In genomic region chr1:12713651-12714050, GRCh38 we compare ENCODE assay signal across 9 cellular contexts. TPM values are rescaled to one million over a fixed set of nuclear protein-coding genes. Genes with fewer than 3 reads are reported as not detected.
"Had no signal": no experiment of that assay in that cellular context is flagged by ENCODE, and none has a peak within 500 bp of the region (broad histone marks: within the 10 kb centered on the region; RNA-seq: fewer than 3 reads in every experiment).

No MANE protein-coding gene starts in this region.

RNA-seq across cellular contexts. Expression of gene AADACL3, which starts 2.3 kb away (rescaled TPM):
- total RNA-seq: LHCN-M2, MCF 10A, OCI-LY7, PC-9, Right ventricle myocardium inferior, RPMI7951, SJCRH30, SK-MEL-5 had no signal

RNA-seq across cellular contexts. Expression of gene CFAP107, which starts 32.3 kb away (rescaled TPM):
- total RNA-seq: LHCN-M2, MCF 10A, NCI-H460, OCI-LY7, PC-9, Right ventricle myocardium inferior, RPMI7951, SJCRH30, SK-MEL-5 had no signal

RNA-seq across cellular contexts. Expression of gene PRAMEF12, which starts 59.9 kb away (rescaled TPM):
- total RNA-seq: LHCN-M2, MCF 10A, NCI-H460, OCI-LY7, PC-9, Right ventricle myocardium inferior, RPMI7951, SJCRH30, SK-MEL-5 had no signal
